In the genomic region with DNA sequence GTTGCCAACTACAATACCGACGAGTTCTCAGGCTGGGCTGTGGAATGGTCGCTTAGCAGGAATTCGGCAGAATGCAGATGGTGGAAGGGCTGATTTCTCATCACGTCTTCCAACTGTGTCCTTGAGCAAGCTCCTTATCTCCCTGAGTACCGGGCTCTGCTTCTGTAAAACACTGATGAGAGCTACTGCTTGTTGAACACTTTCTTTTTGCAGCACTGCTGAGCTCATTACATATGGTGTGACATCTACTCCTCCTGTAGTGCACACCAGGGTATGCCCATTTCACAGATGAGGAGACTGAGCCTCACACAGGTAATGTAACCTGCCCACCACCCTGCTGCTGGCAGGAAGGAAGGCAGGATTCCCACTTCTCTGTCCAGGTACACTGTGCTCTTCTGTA, we compare ENCODE assay signal across 16 cellular contexts. TPM values are rescaled to one million over a fixed set of nuclear protein-coding genes. Genes with fewer than 3 reads are reported as not detected.
"Had no signal": no experiment of that assay in that cellular context is flagged by ENCODE, and none has a peak within 500 bp of the region (broad histone marks: within the 10 kb centered on the region; RNA-seq: fewer than 3 reads in every experiment).

No MANE protein-coding gene starts in this region.

- H3K27me3 ChIP-seq: ascending aorta, breast epithelium, thyroid gland, vagina had no signal

- H3K4me1 ChIP-seq: ascending aorta, breast epithelium, lower lobe of right lung had no signal

- H3K27ac Mint-ChIP-seq: dendritic cell treated with granulocyte-macrophage colony-stimulating factor and Interleukin-4, amounts not matched to agents 40 ng/mL and 50 ng/mL, for 4 days; immature natural killer cell; WTC11 had no signal

- H3K4me3 Mint-ChIP-seq: dendritic cell treated with granulocyte-macrophage colony-stimulating factor and Interleukin-4, amounts not matched to agents 40 ng/mL and 50 ng/mL, for 4 days; WTC11 had no signal

- H3K27ac ChIP-seq: ascending aorta, breast epithelium, lower lobe of right lung, thyroid gland, vagina had no signal

- H3K9me3 Mint-ChIP-seq: dendritic cell treated with granulocyte-macrophage colony-stimulating factor and Interleukin-4, amounts not matched to agents 40 ng/mL and 50 ng/mL, for 4 days; immature natural killer cell had no signal

- H3K4me1 Mint-ChIP-seq: WTC11 had no signal

- H3K9me3 ChIP-seq: ascending aorta, breast epithelium, lower lobe of right lung, thyroid gland, vagina had no signal

- ATAC-seq: lower lobe of right lung, WTC11 had no signal

- H3K4me3 ChIP-seq: ascending aorta, breast epithelium, lower lobe of right lung, thyroid gland, vagina had no signal

- H3K36me3 Mint-ChIP-seq: immature natural killer cell, WTC11 had no signal

- H3K36me3 ChIP-seq: ascending aorta, breast epithelium, lower lobe of right lung, thyroid gland, vagina had no signal

- DNase-seq: activated effector memory CD4-positive, alpha-beta T cell treated with Interleukin-2 at 50 U/mL for 16 hours; cerebellar nuclear complex; effector memory CD4-positive, alpha-beta T cell; foreskin melanocyte; head of caudate nucleus; immature natural killer cell; lower lobe of right lung; stimulated activated CD4-positive, alpha-beta T cell treated with anti-CD3 and anti-CD28 coated beads, Interleukin-12 subunit alpha, Interleukin-12 subunit beta, amount 100 ng/mL, for 4 hours; thyroid gland had no signal

- H3K27me3 Mint-ChIP-seq: dendritic cell treated with granulocyte-macrophage colony-stimulating factor and Interleukin-4, amounts not matched to agents 40 ng/mL and 50 ng/mL, for 4 days had no signal

RNA-seq across cellular contexts. Expression of a gene that starts 8.3 kb away (rescaled TPM):
- total RNA-seq: osteocyte had no signal
- polyA plus RNA-seq: neural cell had no signal
